Comparison of ENCODE assay signal across 12 cellular contexts in the genomic region with DNA sequence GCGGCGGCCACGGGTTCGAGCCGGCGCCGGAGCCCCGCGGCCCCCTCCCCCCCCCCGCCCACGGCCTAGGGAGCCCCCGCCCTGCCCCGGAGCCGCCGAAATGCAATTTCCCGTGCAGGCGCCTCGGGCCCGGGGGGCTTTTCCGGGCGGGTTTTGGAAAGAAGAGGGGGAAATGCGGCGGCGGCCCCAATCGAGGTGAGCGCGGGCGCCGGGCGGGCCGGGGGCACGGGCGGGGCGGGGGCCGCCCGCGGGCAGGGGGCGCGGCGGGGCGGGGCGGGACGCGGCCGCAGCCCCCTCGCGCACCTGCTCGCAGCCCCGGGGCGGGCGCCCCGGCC. TPM values are rescaled to one million over a fixed set of nuclear protein-coding genes. Genes with fewer than 3 reads are reported as not detected.
A peak's percentile ranks its signal among the peaks of the same experiment; 100 is the strongest.
DNase-seq lines count a peak whose midpoint lies in the region; ATAC-seq and TF ChIP-seq lines count a peak whose summit lies in the region.
"Had no signal": no experiment of that assay in that cellular context is flagged by ENCODE, and none has a peak within 500 bp of the region (broad histone marks: within the 10 kb centered on the region; RNA-seq: fewer than 3 reads in every experiment).

No MANE protein-coding gene starts in this region.

- H3F3A ChIP-seq in Loucy (ENCODE audit: low read depth) = peaks cover 22% of the 10 kb centered on the region

- peak overlapping the region; percentile 57 to 93 for H3K4me3 Mint-ChIP-seq in effector memory CD8-positive, alpha-beta T cell

- H3K36me3 ChIP-seq in BE2C = no peaks in the 10 kb centered on the region
- H3K36me3 ChIP-seq in Loucy (ENCODE audit: insufficient read depth, low read length) = no peaks in the 10 kb centered on the region
- H3K36me3 ChIP-seq in trophoblast cell (ENCODE audit: control insufficient read depth in 1 of 2, insufficient read depth in 2 of 2, low read length in 2 of 2) = no peaks in the 10 kb centered on the region

- H4K8ac ChIP-seq in trophoblast cell (ENCODE audit: low read depth, low read length) = no peak overlapping the region

- H3K9me3 ChIP-seq in BE2C (no peaks in the 10 kb centered on the region), Loucy (ENCODE audit: insufficient read depth, low read depth, low read length) (no peaks in the 10 kb centered on the region), trophoblast cell (ENCODE audit: insufficient read depth, low read depth, low read length) (peaks cover 2% of the 10 kb centered on the region)

- H3K79me2 ChIP-seq in Loucy (ENCODE audit: insufficient read depth, low read length) (peaks cover 44% of the 10 kb centered on the region), trophoblast cell (ENCODE audit: control insufficient read depth, insufficient read depth, low read length, poor library complexity) (peaks cover 8% of the 10 kb centered on the region)

- H2AK5ac ChIP-seq in trophoblast cell (ENCODE audit: low read length) = no peak overlapping the region

- H2BK5ac ChIP-seq in trophoblast cell (ENCODE audit: low read depth, low read length, poor library complexity) = no peak overlapping the region

- no peak overlapping the region for H2BK120ac ChIP-seq in trophoblast cell (ENCODE audit: insufficient read depth, low read length, poor library complexity)

- H3K18ac ChIP-seq in trophoblast cell (ENCODE audit: low read length) = no peak overlapping the region

- H3K4me2 ChIP-seq in Loucy (ENCODE audit: low read depth, low read length, poor library complexity, severe bottlenecking) = no peak overlapping the region
- H3K4me2 ChIP-seq in trophoblast cell (ENCODE audit: low read length) = peak overlapping the region; percentile 79

- H3K23ac ChIP-seq in trophoblast cell (ENCODE audit: low read length) = no peak overlapping the region

- WGBS in trophoblast cell (ENCODE audit: extremely low coverage, insufficient coverage, insufficient read length) = no CpG with 5 or more reads among the region's 52 CpGs

- H2BK12ac ChIP-seq in trophoblast cell (ENCODE audit: low read length) = no peak overlapping the region

- H3K9me3 Mint-ChIP-seq in effector memory CD8-positive, alpha-beta T cell = no peaks in the 10 kb centered on the region
- H3K9me3 Mint-ChIP-seq: activated T-helper 1 cell treated with anti-CD3 and anti-CD28 coated beads, Interleukin-12 subunit alpha, Interleukin-12 subunit beta, Interleukin-2, Interleukin-4 antibody, amounts not matched to agents 30 ng/mL and 10 ng/mL and 1 ng/mL, durations not matched to agents 14 hours and 24 hours and 36 hours; nephron had no signal

- H3K14ac ChIP-seq in trophoblast cell (ENCODE audit: low read length) = no peak overlapping the region

- H3K9ac ChIP-seq in Loucy (ENCODE audit: low read depth, low read length, poor library complexity, severe bottlenecking) (peak overlapping the region; percentile 76), trophoblast cell (ENCODE audit: low read length) (no peak overlapping the region)

- H4K91ac ChIP-seq in trophoblast cell (ENCODE audit: low read depth, low read length) = no peak overlapping the region

- no peak overlapping the region for H2AFZ ChIP-seq in Loucy (ENCODE audit: low read length)
- no peak overlapping the region for H2AFZ ChIP-seq in trophoblast cell (ENCODE audit: insufficient read depth, low read length, poor library complexity)

- H3K79me1 ChIP-seq in trophoblast cell (ENCODE audit: low read length) = peaks cover 11% of the 10 kb centered on the region

- H3K27ac ChIP-seq in trophoblast cell (ENCODE audit: low read depth, low read length) = no peak overlapping the region

- ATAC-seq in effector memory CD8-positive, alpha-beta T cell (replicated peaks) = no peak
- ATAC-seq in HG03439 (IDR thresholded peaks at IDR 0.05; ENCODE audit: unreplicated experiment) = no peak

- in situ Hi-C loops in GM13976 (cut with MboI; ENCODE audit: low sequenced_read_pairs, unreplicated experiment) = loop anchor here (25.0 kb wide), 1 partner anchor 603 kb away; no protein-coding TSS in a partner anchor

- TF ChIP-seq CTCF in BE2C (IDR thresholded peaks at IDR 0.05; ENCODE audit: low read depth, low read length) (no peak), Loucy (conservative IDR thresholded peaks at IDR 0.05; ENCODE audit: low read length) (no peak), GM13976 (IDR thresholded peaks at IDR 0.05; ENCODE audit: borderline replicate concordance, control extremely low read depth, extremely low read depth, insufficient read depth, missing control alignments) (no peak)

- peaks cover 23% of the 10 kb centered on the region for H3K27me3 ChIP-seq in BE2C
- H3K27me3 ChIP-seq in Loucy (ENCODE audit: insufficient read depth, low read length, poor library complexity, severe bottlenecking) = no peaks in the 10 kb centered on the region
- H3K27me3 ChIP-seq in trophoblast cell (ENCODE audit: insufficient read depth, low read length) = peaks cover 6% of the 10 kb centered on the region

- peaks cover 30 to 52% of the 10 kb centered on the region in 2 donors for H3K27me3 Mint-ChIP-seq in effector memory CD8-positive, alpha-beta T cell

- H4K12ac ChIP-seq in trophoblast cell (ENCODE audit: low read depth, low read length) = no peak overlapping the region

- peaks cover 21% of the 10 kb centered on the region for H3K36me3 Mint-ChIP-seq in effector memory CD8-positive, alpha-beta T cell (ENCODE audit: insufficient read depth)

- H3K4me3 ChIP-seq in BE2C (ENCODE audit: low read depth, low read length) (peak overlapping the region; percentile 48; the same call in 1 of the 2 replicates), Loucy (ENCODE audit: low read length, poor library complexity, severe bottlenecking) (peak overlapping the region; percentile 82), trophoblast cell (ENCODE audit: low read depth, low read length) (peak overlapping the region; percentile 73)

- no peak overlapping the region for H3K27ac Mint-ChIP-seq in effector memory CD8-positive, alpha-beta T cell
- H3K27ac Mint-ChIP-seq: activated T-helper 1 cell treated with anti-CD3 and anti-CD28 coated beads, Interleukin-12 subunit alpha, Interleukin-12 subunit beta, Interleukin-2, Interleukin-4 antibody, amounts not matched to agents 30 ng/mL and 10 ng/mL and 1 ng/mL, durations not matched to agents 14 hours and 24 hours and 36 hours had no signal

- no peaks in the 10 kb centered on the region for H4K20me1 ChIP-seq in Loucy (ENCODE audit: insufficient read depth, low read length, poor library complexity, severe bottlenecking)

- H3K4me1 Mint-ChIP-seq in effector memory CD8-positive, alpha-beta T cell (ENCODE audit: low read depth in 2 of 2) = peaks cover 33 to 40% of the 10 kb centered on the region in 2 donors

- H3K4me1 ChIP-seq in BE2C (peaks cover 8% of the 10 kb centered on the region), Loucy (ENCODE audit: insufficient read depth, low read length, poor library complexity, severe bottlenecking) (peaks cover 40% of the 10 kb centered on the region), trophoblast cell (ENCODE audit: control insufficient read depth in 1 of 2, insufficient read depth in 2 of 2, low read length in 2 of 2) (peaks cover 10 to 12% of the 10 kb centered on the region in 2 experiments)

- H3K4ac ChIP-seq in trophoblast cell (ENCODE audit: low read depth, low read length) = no peak overlapping the region

- DNase-seq in BE2C (no peak), trophoblast cell (no peak), NCI-H1417 treated with DMSO at 0.1 percent for 48 hours (lab: John Stamatoyannopoulos, UW) (no peak), GM13976 (ENCODE audit: low spot score) (no peak)
- DNase-seq in effector memory CD8-positive, alpha-beta T cell = no peak
- DNase-seq in stimulated activated CD4-positive, alpha-beta T cell treated with anti-CD3 and anti-CD28 coated beads, Interleukin-1b, Interleukin-23, amount 100 ng/mL, for 48 hours = no peak
- DNase-seq: DMS153, SW 1271 had no signal

- no peaks in the 10 kb centered on the region for H3K9me2 ChIP-seq in Loucy (replicated peaks; ENCODE audit: low read depth, low read length)

RNA-seq across cellular contexts. Expression of a gene that starts 11.7 kb away (rescaled TPM):
- 3.6 TPM for polyA plus RNA-seq in BE2C (2012; ENCODE audit: insufficient read depth, insufficient read length, low read depth)
- 1.8 and 2.0 TPM in 2 replicates for polyA plus RNA-seq in trophoblast cell (2013)

RNA-seq across cellular contexts. Expression of a gene that starts 40.7 kb away (rescaled TPM):
- polyA plus RNA-seq in BE2C (2012; ENCODE audit: insufficient read depth, insufficient read length, low read depth) = 3.8 TPM
- 1.1 TPM in 2 replicates for polyA plus RNA-seq in trophoblast cell (2013)

RNA-seq across cellular contexts. Expression of a gene that starts 40.8 kb away (rescaled TPM):
- polyA plus RNA-seq in BE2C (2012; ENCODE audit: insufficient read depth, insufficient read length, low read depth) = 20.2 TPM
- polyA plus RNA-seq in trophoblast cell (2013) = 17.6 and 17.8 TPM in 2 replicates
